1 cellular context compared by ENCODE assay signal in the genomic region with DNA sequence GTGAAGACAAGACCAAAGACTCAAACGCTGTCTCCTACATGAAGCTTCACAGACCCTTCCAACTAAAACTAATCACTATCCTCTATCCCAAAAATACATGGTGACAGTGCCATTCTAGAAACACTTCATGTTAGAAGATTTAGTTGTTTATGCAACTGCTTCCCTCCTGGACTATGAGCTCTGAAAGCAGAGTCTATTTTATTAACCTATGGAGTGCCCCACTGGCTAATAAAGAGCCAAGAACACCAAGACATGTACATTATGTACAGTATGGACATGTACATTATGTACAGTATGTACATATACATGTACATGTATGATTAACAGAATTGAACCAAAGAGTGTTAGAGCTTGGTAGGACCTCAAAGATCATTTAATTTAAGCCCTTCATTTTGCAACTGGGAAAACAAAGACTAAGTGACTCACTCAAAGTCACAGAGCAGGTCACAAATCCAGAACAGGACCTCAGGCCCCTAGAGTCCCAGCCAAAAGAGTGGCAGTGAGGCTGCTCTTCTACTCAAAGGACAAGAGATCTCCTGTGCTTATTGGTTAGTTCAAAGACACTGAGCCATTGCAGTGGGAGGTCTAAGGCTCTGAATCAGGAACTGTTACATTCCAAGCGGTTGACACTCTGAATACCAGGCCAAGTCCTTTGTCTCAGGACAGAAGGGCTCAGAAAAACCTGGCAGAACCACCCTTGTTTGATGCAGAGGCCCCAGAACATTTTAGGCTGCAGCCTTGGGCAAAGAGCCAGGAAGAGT.
TF ChIP-seq lines count a peak whose summit lies in the region.

No MANE protein-coding gene starts in this region.

TF ChIP-seq in SK-N-SH treated with all-trans-retinoic acid at 6 μM for 48 hours, 23 proteins besides CTCF, POLR2A, EP300 and RAD21 (continued from another document):
- no peak for TF ChIP-seq ARNTL (CRISPR knock-in tag; IDR thresholded peaks at IDR 0.05; ENCODE audit: borderline replicate concordance, low read depth)
